ENCODE assay signal across 8 cellular contexts in the genomic region with DNA sequence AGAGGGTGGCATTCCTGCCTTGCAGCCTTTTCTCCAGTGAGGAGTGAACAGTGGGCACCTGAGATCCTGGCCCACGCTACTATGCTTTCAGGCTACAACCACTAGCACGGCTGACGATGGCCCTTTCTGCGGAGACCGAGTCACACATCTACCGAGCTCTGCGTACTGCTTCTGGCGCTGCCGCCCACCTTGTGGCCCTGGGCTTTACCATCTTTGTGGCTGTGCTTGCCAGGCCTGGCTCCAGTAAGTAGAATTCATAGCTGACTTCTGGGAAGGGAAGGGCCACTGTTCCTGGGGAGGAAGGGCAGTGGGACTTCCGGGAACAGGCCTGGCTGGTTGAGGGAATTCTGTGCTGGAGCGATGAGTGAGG. TPM values are rescaled to one million over a fixed set of nuclear protein-coding genes. Genes with fewer than 3 reads are reported as not detected.
DNase-seq lines count a peak whose midpoint lies in the region; ATAC-seq and TF ChIP-seq lines count a peak whose summit lies in the region.

No MANE protein-coding gene starts in this region.

- peak overlapping the region; percentile 19; the same call in 1 of the 2 replicates for H4K91ac ChIP-seq in IMR-90 (ENCODE audit: insufficient read depth, low read depth, low read length)

- intact Hi-C loops in IMR-90 (cut with micrococcal nuclease): no loop called here
- intact Hi-C loops in mucosa of descending colon (cut with DNase I, micrococcal nuclease): no loop called here

- H3K27me3 Mint-ChIP-seq in chondrocyte (ENCODE audit: low read depth): no peaks in the 10 kb centered on the region
- no peaks in the 10 kb centered on the region for H3K27me3 Mint-ChIP-seq in naive B cell

- no peak for ATAC-seq in IMR-90 (ENCODE audit: low read depth)
- no peak for ATAC-seq in naive B cell (ENCODE audit: low read depth in 2 of 2)
- no peak for ATAC-seq in mucosa of descending colon
- ATAC-seq in GM18502 (IDR thresholded peaks at IDR 0.05; ENCODE audit: poor library complexity, unreplicated experiment): no peak

- H3K9me1 ChIP-seq in IMR-90 (ENCODE audit: insufficient read depth, low read length): peaks cover 10% of the 10 kb centered on the region; the same call in 1 of the 2 replicates

- CTCF ChIA-PET in AG04450 (lab: Charles Lee) (interaction anchor here (6.6 to 6.7 kb wide), 2 partner anchors 192 to 199 kb away, joined by 53 to 76 read pairs; no protein-coding TSS in a partner anchor), IMR-90 (lab: Yijun Ruan, JAX) (no interaction called here)

- peak overlapping the region; percentile 72 to 76 for H4K8ac ChIP-seq in IMR-90 (ENCODE audit: low read depth in 2 of 2, low read length in 2 of 2)

- TF ChIP-seq POLR2A in IMR-90 (IDR thresholded peaks at IDR 0.05; ENCODE audit: low read depth, low read length): no peak

- peak overlapping the region; percentile 92 for H3K4me3 Mint-ChIP-seq in chondrocyte (ENCODE audit: unreplicated experiment)
- H3K4me3 Mint-ChIP-seq in naive B cell: peak overlapping the region; percentile 92 to 98 (median 98)

- peak overlapping the region; percentile 46 for H2AK9ac ChIP-seq in IMR-90 (replicated peaks; ENCODE audit: low read depth, low read length, poor library complexity)

- peak overlapping the region; percentile 72 for H2AK5ac ChIP-seq in IMR-90 (ENCODE audit: low read depth, low read length)

- peak overlapping the region; percentile 43; the same call in 1 of the 2 replicates for H3K14ac ChIP-seq in IMR-90 (replicated peaks; ENCODE audit: low read depth, low read length)

- H3K27ac ChIP-seq in AG04450 (ENCODE audit: low read depth, low read length) (no peak overlapping the region), IMR-90 (ENCODE audit: insufficient read depth, low read length) (no peak overlapping the region; the same call in 1 of the 2 replicates)

- H3K18ac ChIP-seq in IMR-90 (ENCODE audit: low read depth, low read length): no peak overlapping the region

- no peak overlapping the region for H2BK120ac ChIP-seq in IMR-90 (ENCODE audit: low read depth, low read length)

- H3K9me3 ChIP-seq in AG04450 (ENCODE audit: control insufficient read depth, insufficient read depth, low read length): no peaks in the 10 kb centered on the region
- H3K9me3 ChIP-seq in IMR-90 (ENCODE audit: control insufficient read depth, insufficient read depth, low read length): no peaks in the 10 kb centered on the region
- no peaks in the 10 kb centered on the region for H3K9me3 ChIP-seq in mucosa of descending colon

- peaks cover 16% of the 10 kb centered on the region for H3K4me1 ChIP-seq in IMR-90 (ENCODE audit: control insufficient read depth, insufficient read depth, low read length)
- H3K4me1 ChIP-seq in mucosa of descending colon (ENCODE audit: low read depth): peaks cover 37% of the 10 kb centered on the region

- no peak overlapping the region for H2BK5ac ChIP-seq in IMR-90 (ENCODE audit: low read depth, low read length, poor library complexity, severe bottlenecking)

- peaks cover 37% of the 10 kb centered on the region for H3K36me3 ChIP-seq in IMR-90 (ENCODE audit: control insufficient read depth, insufficient read depth, low read length)
- H3K36me3 ChIP-seq in mucosa of descending colon (ENCODE audit: low read depth): no peaks in the 10 kb centered on the region

- H3K36me3 Mint-ChIP-seq in chondrocyte (ENCODE audit: low read depth) (peaks cover 8% of the 10 kb centered on the region), naive B cell (peaks cover 0 to 7% of the 10 kb centered on the region in 2 donors)

- DNase-seq in AG04450 (ENCODE audit: low read depth, low spot score): no peak
- DNase-seq in IMR-90: no peak
- no peak for DNase-seq in chondrocyte (ENCODE audit: low spot score)
- no peak for DNase-seq in naive B cell
- DNase-seq in activated CD8-positive, alpha-beta memory T cell treated with anti-CD3 and anti-CD28 coated beads for 24 hours: no peak
- DNase-seq in mucosa of descending colon: no peak
- DNase-seq in OCI-M2 (lab: John Stamatoyannopoulos, UW; ENCODE audit: unreplicated experiment): no peak

- H2BK15ac ChIP-seq in IMR-90 (ENCODE audit: low read depth, low read length): no peak overlapping the region

- H4K20me1 ChIP-seq in IMR-90 (ENCODE audit: insufficient read depth, low read length): peaks cover 29% of the 10 kb centered on the region

- no peak for TF ChIP-seq CTCF in AG04450 (IDR thresholded peaks at IDR 0.05; ENCODE audit: low read depth, low read length)
- TF ChIP-seq CTCF in IMR-90 (conservative IDR thresholded peaks at IDR 0.05; ENCODE audit: low read depth, low read length): no peak
- peak; percentile 1 for TF ChIP-seq CTCF in chondrocyte (IDR thresholded peaks at IDR 0.05)
- TF ChIP-seq CTCF in mucosa of descending colon (IDR thresholded peaks at IDR 0.05): no peak

- H3K4ac ChIP-seq in IMR-90 (ENCODE audit: low read depth, low read length): peak overlapping the region; percentile 46

- 59% methylated on average over 8 of the region's 11 CpGs; no CpG with 5 or more reads in 1 of the 2 experiments for WGBS in IMR-90 (ENCODE audit: extremely low coverage in 2 of 2, insufficient read length in 1 of 2), 2 experiments

- peak overlapping the region; percentile 32; the same call in 1 of the 2 replicates for H3K9ac ChIP-seq in IMR-90 (ENCODE audit: low read depth, low read length)

- no peak overlapping the region for H2BK20ac ChIP-seq in IMR-90 (ENCODE audit: low read depth, low read length)

- H3K4me3 ChIP-seq in AG04450 (ENCODE audit: low read depth, low read length) (peak overlapping the region; percentile 97), IMR-90 (ENCODE audit: insufficient read depth, low read depth, low read length) (peak overlapping the region; percentile 73), mucosa of descending colon (no peak overlapping the region)

- peaks cover 23 to 54% of the 10 kb centered on the region in 2 experiments for H3K79me1 ChIP-seq in IMR-90 (ENCODE audit: low read depth in 1 of 2, low read length in 2 of 2)

- no peak overlapping the region for H3K56ac ChIP-seq in IMR-90 (ENCODE audit: extremely low read depth, insufficient read depth, low read length)

- dilution Hi-C loops in IMR-90 (cut with HindIII; ENCODE audit: low sequenced_read_pairs, unreplicated experiment): no loop called here

- H3K27ac Mint-ChIP-seq in chondrocyte (ENCODE audit: unreplicated experiment) (peak overlapping the region; percentile 96), naive B cell (peak overlapping the region; percentile 94 to 99 (median 98))

- no peak overlapping the region for H3K23ac ChIP-seq in IMR-90 (ENCODE audit: low read depth, low read length)

- H3K4me2 ChIP-seq in IMR-90 (ENCODE audit: low read depth, low read length): peak overlapping the region; percentile 91

- POLR2A ChIA-PET in AG04450 (lab: Yijun Ruan, JAX): interaction anchor here (1.4 to 1.8 kb wide), 2 partner anchors 23 to 52 kb away, joined by 3 to 5 read pairs; a partner anchor contains a TSS
- POLR2A ChIA-PET in IMR-90 (lab: Charles Lee; ENCODE audit: unreplicated experiment): no interaction called here

- no TSS peak for BruUV-seq in IMR-90 (replicated peaks; lab: Mats Ljungman, UMichigan)

- no peak for TF ChIP-seq RAD21 in IMR-90 (IDR thresholded peaks at IDR 0.05; ENCODE audit: low read length)

- no peaks in the 10 kb centered on the region for H3K9me3 Mint-ChIP-seq in chondrocyte (ENCODE audit: low read depth)
- no peaks in the 10 kb centered on the region for H3K9me3 Mint-ChIP-seq in naive B cell

- peaks cover 46% of the 10 kb centered on the region for H3K4me1 Mint-ChIP-seq in chondrocyte (ENCODE audit: low read depth)
- H3K4me1 Mint-ChIP-seq in naive B cell: peaks cover 28 to 68% (median 63%) of the 10 kb centered on the region in 3 donors

- in situ Hi-C loops in IMR-90 (cut with MboI; ENCODE audit: low sequenced_read_pairs): no loop called here

- H3K27me3 ChIP-seq in AG04450 (ENCODE audit: control insufficient read depth, insufficient read depth, low read length) (no peaks in the 10 kb centered on the region), IMR-90 (ENCODE audit: control insufficient read depth, insufficient read depth, low read length) (no peaks in the 10 kb centered on the region)

- H2AFZ ChIP-seq in IMR-90 (replicated peaks; ENCODE audit: low read length, poor library complexity): peak overlapping the region; percentile 93

- H4K5ac ChIP-seq in IMR-90 (ENCODE audit: low read depth, low read length): peak overlapping the region; percentile 17; the same call in 1 of the 2 replicates

RNA-seq across cellular contexts. Expression of a gene that starts 0.6 kb away (rescaled TPM):
- polyA plus RNA-seq in AG04450 (2011; rRNA removed): 14.5 and 19.7 TPM in 2 replicates
- 10.0 and 12.8 TPM in 2 replicates for polyA minus RNA-seq in AG04450 (2011; rRNA and poly(A)+ RNA removed)
- total RNA-seq in IMR-90 (2012; rRNA removed): 26.1 and 29.2 TPM in 2 replicates
- polyA plus RNA-seq in IMR-90 (2012; rRNA removed): 31.7 and 41.5 TPM in 2 replicates
- 28.2 and 48.4 TPM in 2 replicates for polyA plus RNA-seq in IMR-90 (2012; cell fraction: cytosol; rRNA removed)
- 41.4 and 73.4 TPM in 2 replicates for polyA plus RNA-seq in IMR-90 (2012; cell fraction: nucleus; rRNA removed; ENCODE audit: low replicate concordance)
- total RNA-seq in chondrocyte: 18.2 to 29.4 TPM (median 19.5 TPM) in 3 replicates
- polyA plus RNA-seq in naive B cell (ENCODE audit: low read depth in 6 of 6): 10 to 100 TPM; 55.4 to 75.9 (median 65.2) TPM
- 10 to 100 TPM; 20.5 to 37.6 (median 36.7) TPM for total RNA-seq in mucosa of descending colon

RNA-seq across cellular contexts. Expression of a gene that starts 0.7 kb away (rescaled TPM):
- polyA plus RNA-seq in AG04450 (2011; rRNA removed) (25.6 and 30.2 TPM in 2 replicates), IMR-90 (2012; rRNA removed) (38.3 and 38.5 TPM in 2 replicates), naive B cell (ENCODE audit: low read depth in 6 of 6) (10 to 100 TPM; 17.9 to 31.8 (median 23.7) TPM)
- 23.7 and 34.8 TPM in 2 replicates for polyA minus RNA-seq in AG04450 (2011; rRNA and poly(A)+ RNA removed)
- total RNA-seq in IMR-90 (2012; rRNA removed) (27.5 and 38.7 TPM in 2 replicates), chondrocyte (19.8 to 26.9 TPM (median 21.7 TPM) in 3 replicates), mucosa of descending colon (10 to 100 TPM; 20.2 to 32.9 (median 25.0) TPM)
- polyA plus RNA-seq in IMR-90 (2012; cell fraction: cytosol; rRNA removed): 25.2 and 33.3 TPM in 2 replicates
- 62.9 and 100 TPM in 2 replicates for polyA plus RNA-seq in IMR-90 (2012; cell fraction: nucleus; rRNA removed; ENCODE audit: low replicate concordance)

RNA-seq across cellular contexts. Expression of a gene that starts 5.8 kb away (rescaled TPM):
- polyA plus RNA-seq in AG04450 (2011; rRNA removed) (0.87 and 1.1 TPM in 2 replicates), IMR-90 (2012; rRNA removed) (1.1 and 1.4 TPM in 2 replicates), naive B cell (ENCODE audit: low read depth in 6 of 6) (under 1 TPM in 1 of 6 donors, not detected in 5; 0.53 TPM)
- polyA minus RNA-seq in AG04450 (2011; rRNA and poly(A)+ RNA removed): 1.7 and 2.0 TPM in 2 replicates
- total RNA-seq in IMR-90 (2012; rRNA removed) (0.83 and 1.1 TPM in 2 replicates), chondrocyte (0.41 to 2.0 TPM (median 1.1 TPM) in 3 replicates), mucosa of descending colon (under 1 TPM; 0.20 to 0.60 (median 0.31) TPM)
- polyA plus RNA-seq in IMR-90 (2012; cell fraction: cytosol; rRNA removed): 1.3 and 2.1 TPM in 2 replicates
- 2.2 and 2.7 TPM in 2 replicates for polyA plus RNA-seq in IMR-90 (2012; cell fraction: nucleus; rRNA removed; ENCODE audit: low replicate concordance)

RNA-seq across cellular contexts. Expression of a gene that starts 8.0 kb away (rescaled TPM):
- polyA plus RNA-seq in AG04450 (2011; rRNA removed): 26.6 and 38.1 TPM in 2 replicates
- polyA minus RNA-seq in AG04450 (2011; rRNA and poly(A)+ RNA removed): 35.3 and 54.0 TPM in 2 replicates
- 35.3 and 35.6 TPM in 2 replicates for total RNA-seq in IMR-90 (2012; rRNA removed)
- 47.3 and 54.3 TPM in 2 replicates for polyA plus RNA-seq in IMR-90 (2012; rRNA removed)
- 52.1 and 61.0 TPM in 2 replicates for polyA plus RNA-seq in IMR-90 (2012; cell fraction: cytosol; rRNA removed)
- polyA plus RNA-seq in IMR-90 (2012; cell fraction: nucleus; rRNA removed; ENCODE audit: low replicate concordance): 14.6 and 28.3 TPM in 2 replicates
- 45.8 to 51.8 TPM (median 50.4 TPM) in 3 replicates for total RNA-seq in chondrocyte
- polyA plus RNA-seq in naive B cell (ENCODE audit: low read depth in 6 of 6): 10 to 100 TPM; 24.5 to 34.1 (median 31.6) TPM
- 10 to 100 TPM; 41.4 to 51.6 (median 41.4) TPM for total RNA-seq in mucosa of descending colon

RNA-seq across cellular contexts. Expression of a gene that starts 10.7 kb away (rescaled TPM):
- polyA plus RNA-seq in AG04450 (2011; rRNA removed): 25.1 and 26.5 TPM in 2 replicates
- polyA minus RNA-seq in AG04450 (2011; rRNA and poly(A)+ RNA removed): 10.8 and 13.7 TPM in 2 replicates
- total RNA-seq in IMR-90 (2012; rRNA removed): 17.4 and 18.3 TPM in 2 replicates
- polyA plus RNA-seq in IMR-90 (2012; rRNA removed): 53.4 and 55.6 TPM in 2 replicates
- polyA plus RNA-seq in IMR-90 (2012; cell fraction: cytosol; rRNA removed): 48.6 and 60.5 TPM in 2 replicates
- polyA plus RNA-seq in IMR-90 (2012; cell fraction: nucleus; rRNA removed; ENCODE audit: low replicate concordance): 77.2 and 105 TPM in 2 replicates
- total RNA-seq in chondrocyte: 17.3 to 22.4 TPM (median 21.8 TPM) in 3 replicates
- 100 to 1,000 TPM in 2 of 6 donors, 10 to 100 TPM in 4; 71.9 to 147 (median 89.9) TPM for polyA plus RNA-seq in naive B cell (ENCODE audit: low read depth in 6 of 6)
- total RNA-seq in mucosa of descending colon: 10 to 100 TPM; 10.9 to 25.7 (median 18.9) TPM
